Comparison of ENCODE assay signal across 9 cellular contexts in genomic region chrX:51803833-51804232, GRCh38.
DNase-seq lines count a peak whose midpoint lies in the region; ATAC-seq, FAIRE-seq and TF ChIP-seq lines count a peak whose summit lies in the region.
"Had no signal": no experiment of that assay in that cellular context is flagged by ENCODE, and none has a peak within 500 bp of the region (broad histone marks: within the 10 kb centered on the region; RNA-seq: fewer than 3 reads in every experiment).

No MANE protein-coding gene starts in this region.

- H3K27ac ChIP-seq in subcutaneous abdominal adipose tissue (ENCODE audit: low read depth, low read length) (no peak overlapping the region), gastroesophageal sphincter (no peak overlapping the region)

- no peak for TF ChIP-seq EP300 in gastroesophageal sphincter (IDR thresholded peaks at IDR 0.05)

- 26 to 67% methylated on average over 2 to 3 of the region's 3 CpGs for WGBS in gastroesophageal sphincter (ENCODE audit: low coverage in 1 of 2), 2 donors

- peak overlapping the region; percentile 95 to 100 for H3K4me3 Mint-ChIP-seq in activated T-cell treated with anti-CD3 and anti-CD28 coated beads, Interleukin-2, amount 50 U/mL, for 72 hours
- peak overlapping the region; percentile 92 for H3K4me3 Mint-ChIP-seq in activated naive CD8-positive, alpha-beta T cell

- ATAC-seq in activated T-cell treated with anti-CD3 and anti-CD28 coated beads, Interleukin-2, amount 50 U/mL, for 72 hours (replicated peaks in 1 of 2), result no peak
- ATAC-seq in gastroesophageal sphincter (no peak), GM21723 (IDR thresholded peaks at IDR 0.05; ENCODE audit: unreplicated experiment) (no peak)

- H3K4me1 Mint-ChIP-seq in activated T-cell treated with anti-CD3 and anti-CD28 coated beads, Interleukin-2, amount 50 U/mL, for 72 hours (ENCODE audit: low read depth), result peaks cover 5% of the 10 kb centered on the region
- peaks cover 30% of the 10 kb centered on the region for H3K4me1 Mint-ChIP-seq in activated naive CD8-positive, alpha-beta T cell (ENCODE audit: low read depth)

- peaks cover 0 to 5% (median 0%) of the 10 kb centered on the region in 5 donors for H3K27me3 ChIP-seq in subcutaneous abdominal adipose tissue (ENCODE audit: control insufficient read depth in 5 of 5, insufficient read depth in 4 of 5, low read length in 5 of 5)
- H3K27me3 ChIP-seq in gastroesophageal sphincter, result no peaks in the 10 kb centered on the region
- H3K27me3 ChIP-seq: adrenal gland had no signal

- H3K27ac Mint-ChIP-seq in activated T-cell treated with anti-CD3 and anti-CD28 coated beads, Interleukin-2, amount 50 U/mL, for 72 hours, result peak overlapping the region; percentile 95
- H3K27ac Mint-ChIP-seq in activated naive CD8-positive, alpha-beta T cell, result no peak overlapping the region

- no peak for FAIRE-seq in GM12892 (lab: Jason Lieb, UNC)

- peak overlapping the region in 3 of 5 donors; percentile 51 to 82 (median 81) for H3K4me3 ChIP-seq in subcutaneous abdominal adipose tissue (ENCODE audit: low read depth in 1 of 5, low read length in 5 of 5)
- peak overlapping the region in 1 of 2 donors; percentile 59 for H3K4me3 ChIP-seq in gastroesophageal sphincter

- no peak for DNase-seq in activated T-cell treated with anti-CD3 and anti-CD28 coated beads, Interleukin-2, amount 50 U/mL, for 72 hours
- DNase-seq in activated T-cell treated with anti-CD3 and anti-CD28 coated beads, Interleukin-2, amount 50 U/mL, for 48 hours, result no peak
- DNase-seq in iris pigment epithelial cell (ENCODE audit: low read depth) (peak; percentile 3), GM12892 (ENCODE audit: insufficient read length) (no peak)

- H3K9ac ChIP-seq in subcutaneous abdominal adipose tissue (ENCODE audit: low read length in 5 of 5), result no peak overlapping the region

- TF ChIP-seq CTCF in gastroesophageal sphincter (IDR thresholded peaks at IDR 0.05), result no peak

- no peaks in the 10 kb centered on the region for H3K9me3 Mint-ChIP-seq in activated T-cell treated with anti-CD3 and anti-CD28 coated beads, Interleukin-2, amount 50 U/mL, for 72 hours
- H3K9me3 Mint-ChIP-seq in activated naive CD8-positive, alpha-beta T cell (ENCODE audit: low read depth), result no peaks in the 10 kb centered on the region

- H3K4me1 ChIP-seq in subcutaneous abdominal adipose tissue (ENCODE audit: control insufficient read depth in 5 of 5, insufficient read depth in 5 of 5, low read length in 5 of 5) (peaks cover 0 to 12% (median 4%) of the 10 kb centered on the region in 5 donors), gastroesophageal sphincter (peaks cover 0 to 7% (median 0%) of the 10 kb centered on the region in 3 donors)

- H3K9me3 ChIP-seq in subcutaneous abdominal adipose tissue (ENCODE audit: control insufficient read depth in 5 of 5, low read length in 5 of 5) (no peaks in the 10 kb centered on the region), gastroesophageal sphincter (no peaks in the 10 kb centered on the region)
- H3K9me3 ChIP-seq: adrenal gland had no signal

- TF ChIP-seq POLR2A in GM12892 (IDR thresholded peaks at IDR 0.05; ENCODE audit: low read depth, low read length), result no peak
- TF ChIP-seq POLR2A in gastroesophageal sphincter (IDR thresholded peaks at IDR 0.05), result no peak

- peaks cover 13% of the 10 kb centered on the region for H3K27me3 Mint-ChIP-seq in activated T-cell treated with anti-CD3 and anti-CD28 coated beads, Interleukin-2, amount 50 U/mL, for 72 hours (ENCODE audit: low read depth)
- H3K27me3 Mint-ChIP-seq in activated naive CD8-positive, alpha-beta T cell, result no peaks in the 10 kb centered on the region

- H3K36me3 Mint-ChIP-seq in activated T-cell treated with anti-CD3 and anti-CD28 coated beads, Interleukin-2, amount 50 U/mL, for 72 hours (ENCODE audit: insufficient read depth in 2 of 2), result peaks cover 3 to 5% of the 10 kb centered on the region in 2 donors
- H3K36me3 Mint-ChIP-seq in activated naive CD8-positive, alpha-beta T cell, result peaks cover 3% of the 10 kb centered on the region

- no peaks in the 10 kb centered on the region for H3K36me3 ChIP-seq in subcutaneous abdominal adipose tissue (ENCODE audit: control insufficient read depth in 5 of 5, insufficient read depth in 5 of 5, low read length in 5 of 5)
- H3K36me3 ChIP-seq in gastroesophageal sphincter, result no peaks in the 10 kb centered on the region
- H3K36me3 ChIP-seq: adrenal gland had no signal
